ENCODE assay signal across 3 cellular contexts in genomic region chr16:49315602-49316001, GRCh38. TPM values are rescaled to one million over a fixed set of nuclear protein-coding genes. Genes with fewer than 3 reads are reported as not detected.
"Had no signal": no experiment of that assay in that cellular context is flagged by ENCODE, and none has a peak within 500 bp of the region (broad histone marks: within the 10 kb centered on the region; RNA-seq: fewer than 3 reads in every experiment).

No MANE protein-coding gene starts in this region.

- H3K4me3 ChIP-seq: GM12878 had no signal

- DNase-seq: GDM1, GF-D8 had no signal

RNA-seq across cellular contexts. Expression of gene CBLN1, which starts 34.0 kb away (rescaled TPM):
- total RNA-seq: GM12878 had no signal

RNA-seq across cellular contexts. Expression of gene C16orf78, which starts 58.0 kb away (rescaled TPM):
- total RNA-seq: GM12878 had no signal
